9 cellular contexts compared by ENCODE assay signal in genomic region chr14:97077253-97077653, GRCh38.
DNase-seq lines count a peak whose midpoint lies in the region; FAIRE-seq and TF ChIP-seq lines count a peak whose summit lies in the region.
"Had no signal": no experiment of that assay in that cellular context is flagged by ENCODE, and none has a peak within 500 bp of the region (broad histone marks: within the 10 kb centered on the region; RNA-seq: fewer than 3 reads in every experiment).

No MANE protein-coding gene starts in this region.

- H3K18ac ChIP-seq in mesendoderm (ENCODE audit: low read length): no peak overlapping the region

- H3K36me3 ChIP-seq in Peyer's patch: no peaks in the 10 kb centered on the region
- H3K36me3 ChIP-seq in mesendoderm (ENCODE audit: control insufficient read depth, insufficient read depth, low read length): no peaks in the 10 kb centered on the region

- TF ChIP-seq POLR2A in GM12891 (IDR thresholded peaks at IDR 0.05; ENCODE audit: low read depth, low read length) (no peak), Peyer's patch (IDR thresholded peaks at IDR 0.05) (no peak), erythroblast (IDR thresholded peaks at IDR 0.05; ENCODE audit: low read length) (no peak)

- no peak overlapping the region for H3K4ac ChIP-seq in mesendoderm (ENCODE audit: low read depth, low read length)

- no peak overlapping the region for H2AK5ac ChIP-seq in mesendoderm (ENCODE audit: low read length)

- no peak overlapping the region for H3K56ac ChIP-seq in mesendoderm (ENCODE audit: low read length)

- H3K27me3 Mint-ChIP-seq in HFFc6 (ENCODE audit: insufficient read depth): peaks cover 2% of the 10 kb centered on the region; the same call in 1 of the 2 replicates

- H3K4me2 ChIP-seq in mesendoderm (ENCODE audit: low read length): no peak overlapping the region

- no peaks in the 10 kb centered on the region for H3K79me1 ChIP-seq in mesendoderm (ENCODE audit: low read length)

- peaks cover 35% of the 10 kb centered on the region for H3K9me3 Mint-ChIP-seq in HFFc6

- no peaks in the 10 kb centered on the region for H3K79me2 ChIP-seq in mesendoderm (ENCODE audit: control insufficient read depth, insufficient read depth, low read length)

- peak; percentile 5 for FAIRE-seq in GM12891 (lab: Jason Lieb, UNC)
- FAIRE-seq: endothelial cell of umbilical vein had no signal

- H3K9me3 ChIP-seq in Peyer's patch: no peaks in the 10 kb centered on the region

- no peak overlapping the region for H3K23ac ChIP-seq in mesendoderm (ENCODE audit: low read length)

- H3K4me1 ChIP-seq in Peyer's patch (no peaks in the 10 kb centered on the region), mesendoderm (ENCODE audit: control insufficient read depth, low read depth, low read length) (no peaks in the 10 kb centered on the region)

- H3K27me3 ChIP-seq in Peyer's patch (no peaks in the 10 kb centered on the region), mesendoderm (ENCODE audit: insufficient read depth, low read length, poor library complexity) (no peaks in the 10 kb centered on the region)

- no peak overlapping the region for H4K5ac ChIP-seq in mesendoderm (ENCODE audit: low read length)

- H3K27ac ChIP-seq in Peyer's patch (no peak overlapping the region), mesendoderm (ENCODE audit: low read depth, low read length) (no peak overlapping the region)

- WGBS in mesendoderm (ENCODE audit: extremely low coverage, insufficient coverage, low lambda C conversion rate): no CpG with 5 or more reads among the region's 8 CpGs

- no peak overlapping the region for H3K9ac ChIP-seq in mesendoderm (ENCODE audit: low read length)

- peaks cover 14% of the 10 kb centered on the region; the same call in 1 of the 2 replicates for H3K4me1 Mint-ChIP-seq in HFFc6 (ENCODE audit: low read depth)

- DNase-seq in GM12891 (ENCODE audit: insufficient read length, low spot score): peak; percentile 13
- peak; percentile 6 for DNase-seq in HFFc6
- peak in 2 of 3 donors; percentile 16 to 67 for DNase-seq in Peyer's patch
- DNase-seq in erythroblast (lab: John Stamatoyannopoulos, UW): peak; percentile 76 to 85
- DNase-seq in skeletal muscle cell (ENCODE audit: low read depth): peak; percentile 33
- no peak for DNase-seq in mesendoderm
- DNase-seq in activated CD8-positive, alpha-beta memory T cell treated with anti-CD3 and anti-CD28 coated beads, Interleukin-2, amount 50 U/mL, for 4 hours: no peak
- no peak for DNase-seq in iPS-NIHi11 (ENCODE audit: low spot score)

- H3K4me3 Mint-ChIP-seq in HFFc6: peak overlapping the region; percentile 21; the same call in 1 of the 2 replicates

- no peak overlapping the region for H4K8ac ChIP-seq in mesendoderm (ENCODE audit: low read depth, low read length)

- peak overlapping the region; percentile 59; the same call in 1 of the 2 replicates for H3K27ac Mint-ChIP-seq in HFFc6

- TF ChIP-seq CTCF in HFFc6 (IDR thresholded peaks at IDR 0.05) (no peak), Peyer's patch (IDR thresholded peaks at IDR 0.05) (no peak)

- no peak overlapping the region for H2BK5ac ChIP-seq in mesendoderm (ENCODE audit: low read length)

- no peak overlapping the region for H2BK15ac ChIP-seq in mesendoderm (replicated peaks; ENCODE audit: low read depth)

- H3K36me3 Mint-ChIP-seq in HFFc6 (ENCODE audit: low read depth): no peaks in the 10 kb centered on the region

- H3K4me3 ChIP-seq in Peyer's patch: no peak overlapping the region
- H3K4me3 ChIP-seq in skeletal muscle cell (ENCODE audit: low read depth, low read length): no peak overlapping the region
- no peak overlapping the region for H3K4me3 ChIP-seq in mesendoderm (ENCODE audit: low read length)

- no peak overlapping the region for H2BK120ac ChIP-seq in mesendoderm (ENCODE audit: low read depth, low read length)

TF ChIP-seq in GM12891, 5 proteins besides CTCF, POLR2A, EP300 and RAD21:
- TF ChIP-seq POLR2AphosphoS5 (IDR thresholded peaks at IDR 0.05; ENCODE audit: low read depth, low read length) (no peak), PAX5 (IDR thresholded peaks at IDR 0.05; ENCODE audit: insufficient read depth, low read length, severe bottlenecking) (no peak), SPI1 (IDR thresholded peaks at IDR 0.05; ENCODE audit: low read depth, low read length) (peak; percentile 69)

Comparison
In these comparisons a context has a peak if more than half of its experiments do, and no peak if none do; other contexts are left out.
1. DNase-seq: peak in GM12891 (single experiment), HFFc6 (single experiment), Peyer's patch (2 of 3), erythroblast (2 of 2) and skeletal muscle cell (single experiment); none in mesendoderm (single experiment), activated CD8-positive, alpha-beta memory T cell treated with anti-CD3 and anti-CD28 coated beads, Interleukin-2, amount 50 U/mL, for 4 hours (single experiment) and iPS-NIHi11 (single experiment).